Comparison of ENCODE assay signal across 20 cellular contexts in the genomic region with DNA sequence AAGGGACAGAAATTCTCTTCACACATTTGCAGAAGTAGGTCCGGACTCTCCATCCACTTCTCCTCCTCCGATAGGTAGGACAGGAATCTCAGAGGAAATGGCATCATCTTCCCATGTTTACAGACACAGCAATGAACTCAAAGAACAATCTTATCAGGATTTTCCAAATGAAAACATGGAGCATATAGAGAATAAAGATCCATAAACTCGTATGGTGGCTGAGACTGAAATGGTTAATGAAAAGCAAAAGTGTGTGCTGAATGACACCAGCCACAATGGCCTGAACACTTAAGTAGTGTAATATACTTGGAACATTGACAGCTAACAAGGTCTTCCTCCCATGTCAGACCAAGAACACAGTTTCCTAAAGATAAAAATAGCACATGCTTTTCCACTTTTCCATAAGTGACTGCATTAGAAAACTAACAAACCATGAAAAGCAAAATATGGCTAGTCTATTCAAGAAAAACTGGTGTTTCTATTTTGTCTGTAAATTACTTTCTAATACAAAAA. TPM values are rescaled to one million over a fixed set of nuclear protein-coding genes. Genes with fewer than 3 reads are reported as not detected.
DNase-seq lines count a peak whose midpoint lies in the region; ATAC-seq and TF ChIP-seq lines count a peak whose summit lies in the region.
"Had no signal": no experiment of that assay in that cellular context is flagged by ENCODE, and none has a peak within 500 bp of the region (broad histone marks: within the 10 kb centered on the region; RNA-seq: fewer than 3 reads in every experiment).

No MANE protein-coding gene starts in this region.

- H3K9me3 ChIP-seq in heart right ventricle: no peaks in the 10 kb centered on the region
- no peaks in the 10 kb centered on the region for H3K9me3 ChIP-seq in left lung
- no peaks in the 10 kb centered on the region for H3K9me3 ChIP-seq in spleen
- H3K9me3 ChIP-seq: A549, SK-N-SH had no signal

- no peak for TF ChIP-seq POLR2A in spleen (IDR thresholded peaks at IDR 0.05)

- WGBS in heart right ventricle, 2 donors: 32% methylated on average over 3 of the region's 3 CpGs
- 28 to 62% (median 38%) methylated on average over 3 of the region's 3 CpGs for WGBS in spleen, 5 donors

- DNase-seq in heart right ventricle (no peak), cardiac septum (ENCODE audit: low spot score) (no peak), NCI-H2029 treated with DMSO at 0.1 percent for 48 hours (lab: John Stamatoyannopoulos, UW) (peak; percentile 31), left lung (no peak), spleen (no peak), cerebellar nuclear complex (lab: John Stamatoyannopoulos, UW) (no peak), GM10266 (ENCODE audit: extremely low spot score) (no peak), NCI-H2196 treated with DMSO at 0.1 percent for 48 hours (lab: John Stamatoyannopoulos, UW; ENCODE audit: unreplicated experiment) (no peak)
- DNase-seq: CD8-positive, alpha-beta T cell; DMS79; KG1; NCI-H1417; NCI-H187 treated with DMSO at 0.1 percent for 48 hours; NCI-H526; NK-92 treated with Interleukin-12 subunit alpha and Interleukin-12 subunit beta, amount 100 ng/mL, for 24 hours; SHP77 treated with DMSO at 0.1 percent for 48 hours; SK-N-SH had no signal

- H3K36me3 ChIP-seq in heart right ventricle (peaks cover 0 to 11% (median 0%) of the 10 kb centered on the region in 9 donors), left lung (peaks cover 0 to 24% of the 10 kb centered on the region in 2 donors), spleen (peaks cover 0 to 34% (median 0%) of the 10 kb centered on the region in 6 donors)

- H3K4me1 ChIP-seq in heart right ventricle: peaks cover 3 to 85% (median 48%) of the 10 kb centered on the region in 9 donors
- peaks cover 0 to 72% of the 10 kb centered on the region in 2 donors for H3K4me1 ChIP-seq in left lung
- H3K4me1 ChIP-seq in spleen: peaks cover 9 to 79% (median 54%) of the 10 kb centered on the region in 6 donors
- H3K4me1 ChIP-seq: A549 had no signal

- ATAC-seq in heart right ventricle (peak in 5 of 8 donors; percentile 32 to 56 (median 50)), left lung (peak; percentile 20)
- ATAC-seq: A549; CD8-positive, alpha-beta T cell had no signal

- H3K27ac ChIP-seq in heart right ventricle (peak overlapping the region in 9 of 10 donors; percentile 8 to 76 (median 44)), left lung (peak overlapping the region in 1 of 2 donors; percentile 59), spleen (peak overlapping the region in 7 of 8 donors; percentile 43 to 72 (median 56))
- H3K27ac ChIP-seq: A549 had no signal

- TF ChIP-seq CTCF in heart right ventricle (IDR thresholded peaks at IDR 0.05) (no peak), left lung (IDR thresholded peaks at IDR 0.05) (no peak), spleen (IDR thresholded peaks at IDR 0.05 in 8 of 11, conservative IDR thresholded peaks at IDR 0.05 in 3 of 11) (no peak), GM10266 (IDR thresholded peaks at IDR 0.05; ENCODE audit: control insufficient read depth, insufficient read depth, low read depth, missing control alignments) (no peak)

- intact Hi-C loops in heart right ventricle (cut with DNase I): no loop called here
- intact Hi-C loops in cardiac septum (cut with DNase I): no loop called here
- intact Hi-C loops in left lung (cut with DNase I): no loop called here
- intact Hi-C loops in spleen (cut with DNase I; ENCODE audit: low total_unique reads): no loop called here

- H3K4me3 ChIP-seq in heart right ventricle (no peak overlapping the region), left lung (peak overlapping the region in 1 of 2 donors; percentile 13), spleen (no peak overlapping the region)
- H3K4me3 ChIP-seq: A549 had no signal

- H3K27me3 ChIP-seq in heart right ventricle (no peaks in the 10 kb centered on the region), left lung (no peaks in the 10 kb centered on the region), spleen (replicated peaks in 1 of 7) (no peaks in the 10 kb centered on the region)

RNA-seq across cellular contexts. Expression of a gene that starts 5.8 kb away (rescaled TPM):
- total RNA-seq in heart right ventricle (1 to 10 TPM; 1.0 to 5.4 (median 1.7) TPM), cardiac septum (1.3 TPM), left lung (10 to 100 TPM; 18.9 to 37.1 TPM), spleen (10 to 100 TPM in 6 of 7 donors, 1 to 10 TPM in 1; 9.9 to 21.7 (median 15.5) TPM)
- polyA plus RNA-seq in heart right ventricle (1 to 10 TPM; 1.8 to 1.9 TPM), spleen (10 to 100 TPM in 1 of 3 donors, 1 to 10 TPM in 2; 4.8 to 12.0 (median 5.6) TPM)
- polyA plus RNA-seq: A549, BJ, SK-N-SH had no signal

RNA-seq across cellular contexts. Expression of a gene that starts 42.1 kb away (rescaled TPM):
- total RNA-seq in heart right ventricle (1 to 10 TPM in 2 of 10 donors, under 1 TPM in 8; 0.17 to 7.2 (median 0.38) TPM), cardiac septum (0.81 TPM), left lung (10 to 100 TPM in 1 of 2 donors, 1 to 10 TPM in 1; 2.9 to 13.8 TPM), spleen (10 to 100 TPM in 3 of 7 donors, 1 to 10 TPM in 4; 5.0 to 15.5 (median 9.5) TPM)
- polyA plus RNA-seq in heart right ventricle (under 1 TPM; 0.28 to 0.37 TPM), spleen (1 to 10 TPM; 2.0 to 5.8 (median 2.4) TPM)
- total RNA-seq: H4 had no signal
- polyA plus RNA-seq: A549, BJ, SK-N-SH had no signal

RNA-seq across cellular contexts. Expression of a gene that starts 51.9 kb away (rescaled TPM):
- total RNA-seq in heart right ventricle (1 to 10 TPM; 1.7 to 7.7 (median 3.1) TPM), cardiac septum (5.4 TPM), left lung (100 to 1,000 TPM in 1 of 2 donors, 1 to 10 TPM in 1; 2.3 to 113 TPM), spleen (100 to 1,000 TPM in 3 of 7 donors, 10 to 100 TPM in 4; 48.2 to 598 (median 63.2) TPM)
- polyA plus RNA-seq in heart right ventricle (1 to 10 TPM; 2.6 to 3.0 TPM), spleen (10 to 100 TPM; 15.2 to 34.7 (median 16.7) TPM)
- total RNA-seq: CD8-positive, alpha-beta T cell; H4 had no signal
- polyA plus RNA-seq: A549, BJ, SK-N-SH had no signal

RNA-seq across cellular contexts. Expression of a gene that starts 58.9 kb away (rescaled TPM):
- total RNA-seq in heart right ventricle: 1 to 10 TPM in 2 of 10 donors, under 1 TPM in 8; 0.21 to 8.7 (median 0.67) TPM
- under 1 TPM; 0.15 to 0.49 TPM for polyA plus RNA-seq in heart right ventricle
- 1.3 TPM for total RNA-seq in cardiac septum
- total RNA-seq in left lung: 10 to 100 TPM; 11.5 to 27.0 TPM
- total RNA-seq in spleen: 10 to 100 TPM; 14.3 to 54.4 (median 26.7) TPM
- polyA plus RNA-seq in spleen: 1 to 10 TPM; 2.0 to 5.8 (median 5.0) TPM
- total RNA-seq: H4 had no signal
- polyA plus RNA-seq: A549, BJ, SK-N-SH had no signal
